20 cellular contexts compared by ENCODE assay signal in genomic region chr10:6236349-6237188, GRCh38. TPM values are rescaled to one million over a fixed set of nuclear protein-coding genes. Genes with fewer than 3 reads are reported as not detected.
DNase-seq lines count a peak whose midpoint lies in the region; ATAC-seq, FAIRE-seq and TF ChIP-seq lines count a peak whose summit lies in the region.
"Had no signal": no experiment of that assay in that cellular context is flagged by ENCODE, and none has a peak within 500 bp of the region (broad histone marks: within the 10 kb centered on the region; RNA-seq: fewer than 3 reads in every experiment).

No MANE protein-coding gene starts in this region.

- BruUV-seq in A673 (replicated peaks; lab: Mats Ljungman, UMichigan): no TSS peak

- no peak overlapping the region for H3K9ac ChIP-seq in BLaER1
- H3K9ac ChIP-seq in astrocyte (ENCODE audit: low read length): no peak overlapping the region

- H4K20me1 ChIP-seq in BLaER1: peaks cover 26% of the 10 kb centered on the region; the same call in 1 of the 2 replicates
- H4K20me1 ChIP-seq in astrocyte (ENCODE audit: insufficient read depth, low read length): peaks cover under 1% of the 10 kb centered on the region

- TF ChIP-seq CTCF in A673 (conservative IDR thresholded peaks at IDR 0.05; ENCODE audit: low read depth, low read length) (no peak), astrocyte (IDR thresholded peaks at IDR 0.05; ENCODE audit: insufficient read depth, low read depth, low read length) (no peak), neutrophil (IDR thresholded peaks at IDR 0.05) (no peak), GM13977 (IDR thresholded peaks at IDR 0.05; ENCODE audit: extremely low read depth, insufficient read depth, missing control alignments) (no peak)

- H3K27ac ChIP-seq in A673 (ENCODE audit: low read depth, low read length, poor library complexity, severe bottlenecking): peak overlapping the region; percentile 16
- no peak overlapping the region for H3K27ac ChIP-seq in BLaER1
- peak overlapping the region; percentile 26 for H3K27ac ChIP-seq in astrocyte (ENCODE audit: low read depth, low read length)
- peak overlapping the region; percentile 55 for H3K27ac ChIP-seq in neutrophil
- H3K27ac ChIP-seq: esophagus squamous epithelium, lower lobe of right lung had no signal

- no peaks in the 10 kb centered on the region for H3K27me3 Mint-ChIP-seq in astrocyte (ENCODE audit: low read depth, unreplicated experiment)
- H3K27me3 Mint-ChIP-seq: activated CD8-positive, alpha-beta memory T cell treated with anti-CD3 and anti-CD28 coated beads, Interleukin-2, amount 10 ng/mL, durations not matched to agents 7 days and 5 days; activated naive CD8-positive, alpha-beta T cell; naive B cell; T-cell had no signal

- CTCF ChIA-PET in A673 (lab: Charles Lee): interaction anchor here (1.3 kb wide), 1 partner anchor 165 kb away, joined by 4 read pairs; no protein-coding TSS in a partner anchor

- H3K36me3 ChIP-seq in A673 (ENCODE audit: insufficient read depth, low read length, poor library complexity, severe bottlenecking) (peaks cover 19% of the 10 kb centered on the region), BLaER1 (peaks cover 79% of the 10 kb centered on the region), astrocyte (ENCODE audit: insufficient read depth, low read length) (peaks cover 11% of the 10 kb centered on the region), neutrophil (peaks cover 80% of the 10 kb centered on the region)
- H3K36me3 ChIP-seq: BE2C had no signal

- ATAC-seq in HG03439 (IDR thresholded peaks at IDR 0.05; ENCODE audit: unreplicated experiment) (no peak), GM21526 (IDR thresholded peaks at IDR 0.05; ENCODE audit: low FRiP score, unreplicated experiment) (no peak)
- ATAC-seq: activated CD8-positive, alpha-beta memory T cell treated with anti-CD3 and anti-CD28 coated beads, Interleukin-2, amount 10 ng/mL, durations not matched to agents 7 days and 5 days had no signal

- H3K4me2 ChIP-seq in BLaER1 (peak overlapping the region; percentile 47), astrocyte (ENCODE audit: low read length) (peak overlapping the region; percentile 29)

- intact Hi-C loops in A673 (cut with micrococcal nuclease; ENCODE audit: unreplicated experiment): no loop called here

- H3K9me3 ChIP-seq in A673 (ENCODE audit: low read depth, low read length, poor library complexity, severe bottlenecking): no peaks in the 10 kb centered on the region
- no peaks in the 10 kb centered on the region for H3K9me3 ChIP-seq in BLaER1
- H3K9me3 ChIP-seq in astrocyte (ENCODE audit: insufficient read depth, low read depth, low read length): no peaks in the 10 kb centered on the region
- H3K9me3 ChIP-seq in neutrophil: no peaks in the 10 kb centered on the region
- H3K9me3 ChIP-seq: BE2C, esophagus squamous epithelium, HAP-1, lower lobe of right lung had no signal

- H2AFZ ChIP-seq in astrocyte (ENCODE audit: low read depth, low read length): no peak overlapping the region

- POLR2A ChIA-PET in A673 (lab: Charles Lee; ENCODE audit: low non-redundant PET): interaction anchor here (0.6 kb wide), 1 partner anchor 39 kb away, joined by 3 read pairs; no protein-coding TSS in a partner anchor

- H3K79me2 ChIP-seq in astrocyte (ENCODE audit: insufficient read depth, low read length): peaks cover 10% of the 10 kb centered on the region

- H3K4me1 Mint-ChIP-seq in astrocyte (ENCODE audit: low read depth, unreplicated experiment): peaks cover 14% of the 10 kb centered on the region

- H3K4me1 ChIP-seq in A673 (ENCODE audit: insufficient read depth, low read length, poor library complexity, severe bottlenecking) (peaks cover 9% of the 10 kb centered on the region), BLaER1 (peaks cover 25% of the 10 kb centered on the region), astrocyte (ENCODE audit: insufficient read depth, low read length) (peaks cover 21% of the 10 kb centered on the region), neutrophil (ENCODE audit: control insufficient read depth in 1 of 2, insufficient read depth in 1 of 2, low read depth in 1 of 2, low read length in 1 of 2) (peaks cover 12 to 13% of the 10 kb centered on the region in 2 experiments)
- H3K4me1 ChIP-seq: BE2C, HAP-1 had no signal

- no peak overlapping the region for H3K4me3 Mint-ChIP-seq in astrocyte (ENCODE audit: unreplicated experiment)
- H3K4me3 Mint-ChIP-seq: activated CD8-positive, alpha-beta memory T cell treated with anti-CD3 and anti-CD28 coated beads, Interleukin-2, amount 10 ng/mL, durations not matched to agents 7 days and 5 days; activated naive CD8-positive, alpha-beta T cell; naive B cell; T-cell had no signal

- H3K9me3 Mint-ChIP-seq in astrocyte (ENCODE audit: unreplicated experiment): no peaks in the 10 kb centered on the region
- H3K9me3 Mint-ChIP-seq: T-cell had no signal

- H3K4me3 ChIP-seq in A673 (ENCODE audit: low read depth, low read length, poor library complexity, severe bottlenecking) (no peak overlapping the region), BLaER1 (no peak overlapping the region), astrocyte (ENCODE audit: insufficient read depth, low read depth, low read length) (no peak overlapping the region), neutrophil (ENCODE audit: low read depth in 1 of 2, low read length in 1 of 2) (no peak overlapping the region)
- H3K4me3 ChIP-seq: esophagus squamous epithelium, HAP-1, lower lobe of right lung had no signal

- H3K36me3 Mint-ChIP-seq in astrocyte (ENCODE audit: low read depth, unreplicated experiment): peaks cover 35% of the 10 kb centered on the region

- H3K27ac Mint-ChIP-seq in astrocyte (ENCODE audit: unreplicated experiment): no peak overlapping the region
- H3K27ac Mint-ChIP-seq: activated CD8-positive, alpha-beta memory T cell treated with anti-CD3 and anti-CD28 coated beads, Interleukin-2, amount 10 ng/mL, durations not matched to agents 7 days and 5 days; activated naive CD8-positive, alpha-beta T cell had no signal

- H3K27me3 ChIP-seq in A673 (replicated peaks; ENCODE audit: insufficient read depth, low read depth, low read length, poor library complexity): no peaks in the 10 kb centered on the region
- H3K27me3 ChIP-seq in BLaER1: no peaks in the 10 kb centered on the region
- no peaks in the 10 kb centered on the region for H3K27me3 ChIP-seq in astrocyte (ENCODE audit: insufficient read depth, low read length)
- no peaks in the 10 kb centered on the region for H3K27me3 ChIP-seq in neutrophil
- H3K27me3 ChIP-seq: BE2C, esophagus squamous epithelium had no signal

- in situ Hi-C loops in GM13977 (cut with MboI; ENCODE audit: low pct_unique_long_range_greater_than_20kb, low sequenced_read_pairs, unreplicated experiment): no loop called here

- peak; percentile 66 for DNase-seq in A673 (ENCODE audit: low spot score)
- DNase-seq in astrocyte (ENCODE audit: low read depth): peak; percentile 38
- DNase-seq in GM13977 (ENCODE audit: low spot score): no peak
- DNase-seq in globus pallidus (ENCODE audit: low spot score): no peak
- DNase-seq: activated CD8-positive, alpha-beta memory T cell treated with anti-CD3 and anti-CD28 coated beads, Interleukin-2, amount 10 ng/mL, durations not matched to agents 7 days and 5 days; BE2C; esophagus squamous epithelium; KBM-7; lower lobe of right lung; naive B cell; NCI-H526; Right ventricle myocardium superior; T-cell had no signal

- FAIRE-seq in astrocyte (lab: Jason Lieb, UNC): no peak
- FAIRE-seq: bronchial epithelial cell had no signal

RNA-seq across cellular contexts. Expression of gene PFKFB3, which starts 33.8 kb away (rescaled TPM):
- total RNA-seq in A673 (2021): 42.8 and 53.0 TPM in 2 replicates
- 52.4 and 53.4 TPM in 2 replicates for total RNA-seq in astrocyte

Comparison
In these comparisons a context has a peak if more than half of its experiments do, and no peak if none do; other contexts are left out.
1. DNase-seq: peak in A673 (single experiment) and astrocyte (single experiment); none in GM13977 (single experiment) and globus pallidus (single experiment).